9 cellular contexts compared by ENCODE assay signal in genomic region chr2:172253190-172254052, GRCh38.
DNase-seq lines count a peak whose midpoint lies in the region; ATAC-seq and TF ChIP-seq lines count a peak whose summit lies in the region.
"Had no signal": no experiment of that assay in that cellular context is flagged by ENCODE, and none has a peak within 500 bp of the region (broad histone marks: within the 10 kb centered on the region; RNA-seq: fewer than 3 reads in every experiment).

No MANE protein-coding gene starts in this region.

- no peak overlapping the region for H3K27ac Mint-ChIP-seq in stimulated activated memory B cell treated with anti-CD40 and anti-IgM and Interleukin-4, amounts not matched to agents 10 μg/mL and 1 μg/mL and 100 μg/mL, for 72 hours
- H3K27ac Mint-ChIP-seq: memory B cell had no signal

- no peaks in the 10 kb centered on the region for H3K9me3 ChIP-seq in BE2C
- no peaks in the 10 kb centered on the region for H3K9me3 ChIP-seq in esophagus squamous epithelium
- H3K9me3 ChIP-seq in psoas muscle, result no peaks in the 10 kb centered on the region

- H3K4me1 ChIP-seq in BE2C (no peaks in the 10 kb centered on the region), esophagus squamous epithelium (peaks cover 16 to 46% (median 17%) of the 10 kb centered on the region in 3 donors), psoas muscle (no peaks in the 10 kb centered on the region)

- WGBS in esophagus squamous epithelium, 2 donors, result 15 to 31% methylated on average over 7 to 11 of the region's 16 CpGs
- 64 to 68% (median 66%) methylated on average over 15 to 16 of the region's 16 CpGs for WGBS in psoas muscle, 3 donors

- H3K27me3 ChIP-seq in BE2C (no peaks in the 10 kb centered on the region), esophagus squamous epithelium (no peaks in the 10 kb centered on the region), psoas muscle (ENCODE audit: insufficient read depth in 3 of 3, low read length in 2 of 3) (no peaks in the 10 kb centered on the region)

- H3K27ac ChIP-seq in esophagus squamous epithelium (peak overlapping the region; percentile 63 to 81 (median 72)), psoas muscle (peak overlapping the region; percentile 58)

- ATAC-seq in psoas muscle (peak; percentile 63 to 87 (median 82)), GM21367 (IDR thresholded peaks at IDR 0.05; ENCODE audit: unreplicated experiment) (no peak), HG03135 (IDR thresholded peaks at IDR 0.05; ENCODE audit: unreplicated experiment) (no peak)
- no peak for ATAC-seq in stimulated activated memory B cell treated with anti-CD40 and anti-IgM and Interleukin-4, amounts not matched to agents 10 μg/mL and 1 μg/mL and 100 μg/mL, for 72 hours

- H3K27me3 Mint-ChIP-seq in stimulated activated memory B cell treated with anti-CD40 and anti-IgM and Interleukin-4, amounts not matched to agents 10 μg/mL and 1 μg/mL and 100 μg/mL, for 72 hours, result peaks cover 29% of the 10 kb centered on the region

- TF ChIP-seq POLR2A in esophagus squamous epithelium (IDR thresholded peaks at IDR 0.05), result no peak

- H3K4me3 ChIP-seq in BE2C (ENCODE audit: low read depth, low read length), result no peak overlapping the region
- H3K4me3 ChIP-seq in esophagus squamous epithelium, result no peak overlapping the region
- H3K4me3 ChIP-seq in psoas muscle, result no peak overlapping the region

- H3K4me1 Mint-ChIP-seq in stimulated activated memory B cell treated with anti-CD40 and anti-IgM and Interleukin-4, amounts not matched to agents 10 μg/mL and 1 μg/mL and 100 μg/mL, for 72 hours, result no peaks in the 10 kb centered on the region
- H3K4me1 Mint-ChIP-seq: memory B cell had no signal

- intact Hi-C loops in esophagus squamous epithelium (cut with DNase I), result no loop called here
- intact Hi-C loops in psoas muscle (cut with DNase I), result no loop called here

- no peaks in the 10 kb centered on the region for H3K36me3 ChIP-seq in BE2C
- no peaks in the 10 kb centered on the region for H3K36me3 ChIP-seq in esophagus squamous epithelium
- H3K36me3 ChIP-seq in psoas muscle (ENCODE audit: insufficient read depth in 1 of 2, low read depth in 1 of 2), result no peaks in the 10 kb centered on the region

- in situ Hi-C loops in KBM-7 (cut with MboI; ENCODE audit: low pct_unique_long_range_greater_than_20kb, low sequenced_read_pairs), result no loop called here

- DNase-seq in BE2C (peak; percentile 38), KBM-7 (peak; percentile 87), esophagus squamous epithelium (lab: John Stamatoyannopoulos, UW) (no peak), psoas muscle (peak; percentile 51 to 52)
- DNase-seq in activated CD8-positive, alpha-beta memory T cell treated with anti-CD3 and anti-CD28 coated beads for 4 hours (ENCODE audit: low read depth in 2 of 2), result peak; percentile 29 to 75

- no peaks in the 10 kb centered on the region for H3K36me3 Mint-ChIP-seq in stimulated activated memory B cell treated with anti-CD40 and anti-IgM and Interleukin-4, amounts not matched to agents 10 μg/mL and 1 μg/mL and 100 μg/mL, for 72 hours
- H3K36me3 Mint-ChIP-seq: memory B cell had no signal

- TF ChIP-seq CTCF in BE2C (IDR thresholded peaks at IDR 0.05; ENCODE audit: low read depth, low read length), result no peak
- peak in 1 of 6 experiments; percentile 3 for TF ChIP-seq CTCF in esophagus squamous epithelium (IDR thresholded peaks at IDR 0.05)
- no peak for TF ChIP-seq CTCF in psoas muscle (IDR thresholded peaks at IDR 0.05)

- H3K4me3 Mint-ChIP-seq in stimulated activated memory B cell treated with anti-CD40 and anti-IgM and Interleukin-4, amounts not matched to agents 10 μg/mL and 1 μg/mL and 100 μg/mL, for 72 hours, result no peak overlapping the region
- H3K4me3 Mint-ChIP-seq: memory B cell had no signal

- H3K9me3 Mint-ChIP-seq in stimulated activated memory B cell treated with anti-CD40 and anti-IgM and Interleukin-4, amounts not matched to agents 10 μg/mL and 1 μg/mL and 100 μg/mL, for 72 hours, result no peaks in the 10 kb centered on the region
- H3K9me3 Mint-ChIP-seq: memory B cell had no signal

Comparison
In these comparisons a context has a peak if more than half of its experiments do, and no peak if none do; other contexts are left out.
1. ATAC-seq: peak in psoas muscle (4 of 4); none in GM21367 (single experiment), HG03135 (single experiment) and stimulated activated memory B cell treated with anti-CD40 and anti-IgM and Interleukin-4, amounts not matched to agents 10 μg/mL and 1 μg/mL and 100 μg/mL, for 72 hours (single experiment).